In the genomic region with DNA sequence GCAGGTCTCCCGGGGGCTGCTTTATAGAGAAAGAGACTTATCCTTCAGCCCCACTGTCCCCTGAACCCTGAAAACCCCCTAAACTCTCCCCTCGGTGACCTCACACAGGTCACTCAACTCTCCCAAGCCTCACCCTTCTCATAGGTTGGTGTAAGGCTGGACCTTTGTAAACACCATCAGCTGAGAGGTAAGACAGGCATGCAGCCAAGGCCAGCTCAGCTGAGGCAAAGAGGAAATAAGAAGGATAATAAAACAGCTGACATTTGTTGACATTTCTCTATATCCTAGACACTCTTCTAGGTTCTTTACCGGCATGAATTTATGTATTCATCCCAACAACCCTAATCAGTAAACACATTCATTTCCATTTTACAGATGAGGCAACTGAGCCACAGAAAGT, we compare ENCODE assay signal across 18 cellular contexts.
"Had no signal": no experiment of that assay in that cellular context is flagged by ENCODE, and none has a peak within 500 bp of the region (broad histone marks: within the 10 kb centered on the region; RNA-seq: fewer than 3 reads in every experiment).

No MANE protein-coding gene starts in this region.

- DNase-seq: activated B cell treated with CpG ODN at 0.5 μM for 24 hours; activated CD4-positive, alpha-beta T cell treated with anti-CD3 and anti-CD28 coated beads, Interleukin-2, amount 10 ng/mL, durations not matched to agents 24 days and 14 days; activated CD8-positive, alpha-beta memory T cell treated with anti-CD3 and anti-CD28 coated beads, Interleukin-2, amount 50 U/mL, for 48 hours; activated gamma-delta T cell; activated T-cell treated with anti-CD3 and anti-CD28 coated beads, Interleukin-2, amount 50 U/mL, for 72 hours; dorsolateral prefrontal cortex; endodermal cell; hippocampal formation; kidney; left ventricle myocardium superior; nephron progenitor cell; occipital lobe; stimulated activated CD4-positive, alpha-beta T cell treated with anti-CD3 and anti-CD28 coated beads, Interleukin-15, amount 100 ng/mL, for 24 hours; stimulated activated CD4-positive, alpha-beta T cell treated with anti-CD3 and anti-CD28 coated beads, Interleukin-4, amount 100 ng/mL, for 1 hour; stimulated activated naive CD4-positive, alpha-beta T cell; tibial artery had no signal

- H3K4me3 ChIP-seq: cardiac muscle cell, dorsolateral prefrontal cortex, right atrium auricular region, tibial artery had no signal

- H3K9me3 ChIP-seq: right atrium auricular region, tibial artery had no signal

- H3K27ac ChIP-seq: cardiac muscle cell, dorsolateral prefrontal cortex, right atrium auricular region, tibial artery had no signal

- H3K36me3 ChIP-seq: cardiac muscle cell, right atrium auricular region, tibial artery had no signal

- H3K4me1 ChIP-seq: right atrium auricular region, tibial artery had no signal

- H3K27me3 ChIP-seq: cardiac muscle cell, right atrium auricular region had no signal
